1 cellular context compared by ENCODE assay signal in genomic region chr17:71649986-71650385, GRCh38.
TF ChIP-seq lines count a peak whose summit lies in the region.

No MANE protein-coding gene starts in this region.

TF ChIP-seq in SK-N-SH, 30 proteins besides CTCF, POLR2A, EP300 and RAD21 (continued from another document):
- TF ChIP-seq NRF1 (IDR thresholded peaks at IDR 0.05; ENCODE audit: low read depth, low read length), result no peak
- TF ChIP-seq RXRA (IDR thresholded peaks at IDR 0.05; ENCODE audit: borderline replicate concordance, low read depth), result no peak
- TF ChIP-seq YY1 (IDR thresholded peaks at IDR 0.05; ENCODE audit: low read depth), result no peak
- no peak for TF ChIP-seq EZH2phosphoT487 (IDR thresholded peaks at IDR 0.05; ENCODE audit: borderline replicate concordance, low read depth)
